Comparison of ENCODE assay signal across 1 cellular context in the genomic region with DNA sequence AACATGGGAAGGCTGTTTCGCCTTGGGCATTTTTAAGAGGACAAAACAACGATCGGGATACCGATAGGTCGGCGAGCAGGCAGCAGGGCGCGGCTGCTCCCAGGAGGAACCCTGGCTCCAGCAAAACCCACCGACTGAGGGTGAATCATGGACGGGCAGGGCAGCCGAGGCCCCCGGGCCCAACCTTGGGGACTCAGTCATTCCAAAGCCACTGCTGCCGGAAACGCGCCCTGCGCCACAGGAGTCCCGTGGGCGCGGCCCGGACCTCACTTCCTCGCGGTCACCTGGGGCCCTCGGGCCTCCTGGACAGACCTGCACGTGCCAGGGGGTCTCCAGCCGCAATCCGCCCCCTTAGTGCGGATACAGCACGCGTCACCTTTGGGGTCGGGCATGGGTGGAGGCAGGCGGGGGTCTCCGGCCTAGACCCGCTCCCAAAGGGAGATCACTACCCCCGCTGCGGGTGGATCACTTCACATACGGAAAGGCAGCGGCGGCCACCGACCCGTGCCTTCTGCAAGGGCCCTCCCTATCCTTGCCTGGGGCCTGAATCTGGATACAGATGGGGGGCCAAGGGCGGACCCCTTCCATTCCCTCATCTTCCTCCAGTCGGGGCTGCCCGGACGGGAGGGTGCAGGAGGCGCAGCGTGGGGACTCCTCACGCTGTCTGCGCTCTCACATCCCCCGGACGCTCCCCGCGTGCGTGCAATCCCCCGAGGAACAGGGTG.
TF ChIP-seq lines count a peak whose summit lies in the region.

No MANE protein-coding gene starts in this region.

TF ChIP-seq in HepG2, 621 proteins besides CTCF, POLR2A, EP300 and RAD21 (continued from another document and continues in another):
- TF ChIP-seq, protein P1, sequence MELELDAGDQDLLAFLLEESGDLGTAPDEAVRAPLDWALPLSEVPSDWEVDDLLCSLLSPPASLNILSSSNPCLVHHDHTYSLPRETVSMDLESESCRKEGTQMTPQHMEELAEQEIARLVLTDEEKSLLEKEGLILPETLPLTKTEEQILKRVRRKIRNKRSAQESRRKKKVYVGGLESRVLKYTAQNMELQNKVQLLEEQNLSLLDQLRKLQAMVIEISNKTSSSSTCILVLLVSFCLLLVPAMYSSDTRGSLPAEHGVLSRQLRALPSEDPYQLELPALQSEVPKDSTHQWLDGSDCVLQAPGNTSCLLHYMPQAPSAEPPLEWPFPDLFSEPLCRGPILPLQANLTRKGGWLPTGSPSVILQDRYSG (CRISPR knock-in tag; IDR thresholded peaks at IDR 0.05), result no peak
- TF ChIP-seq, protein P2, sequence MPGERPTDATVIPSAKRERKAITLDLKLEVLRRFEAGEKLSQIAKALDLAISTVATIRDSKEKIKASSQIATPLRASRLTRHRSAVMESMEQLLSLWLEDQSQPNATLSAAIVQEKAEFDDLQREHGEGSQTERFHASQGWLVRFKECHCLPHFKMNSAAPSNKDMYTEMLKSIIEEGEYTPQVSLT (CRISPR knock-in tag; IDR thresholded peaks at IDR 0.05; ENCODE audit: borderline replicate concordance, low read depth), result no peak
- no peak for TF ChIP-seq NR3C1 (CRISPR knock-in tag; IDR thresholded peaks at IDR 0.05)
- no peak for TF ChIP-seq ZFP41 (CRISPR knock-in tag; IDR thresholded peaks at IDR 0.05; ENCODE audit: borderline replicate concordance)
- TF ChIP-seq TGIF2 (CRISPR knock-in tag; IDR thresholded peaks at IDR 0.05), result peak; percentile 55; the same call in 1 of the 2 replicates
- TF ChIP-seq, protein P3, sequence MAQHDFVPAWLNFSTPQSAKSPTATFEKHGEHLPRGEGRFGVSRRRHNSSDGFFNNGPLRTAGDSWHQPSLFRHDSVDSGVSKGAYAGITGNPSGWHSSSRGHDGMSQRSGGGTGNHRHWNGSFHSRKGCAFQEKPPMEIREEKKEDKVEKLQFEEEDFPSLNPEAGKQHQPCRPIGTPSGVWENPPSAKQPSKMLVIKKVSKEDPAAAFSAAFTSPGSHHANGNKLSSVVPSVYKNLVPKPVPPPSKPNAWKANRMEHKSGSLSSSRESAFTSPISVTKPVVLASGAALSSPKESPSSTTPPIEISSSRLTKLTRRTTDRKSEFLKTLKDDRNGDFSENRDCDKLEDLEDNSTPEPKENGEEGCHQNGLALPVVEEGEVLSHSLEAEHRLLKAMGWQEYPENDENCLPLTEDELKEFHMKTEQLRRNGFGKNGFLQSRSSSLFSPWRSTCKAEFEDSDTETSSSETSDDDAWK (CRISPR knock-in tag; IDR thresholded peaks at IDR 0.05), result no peak
- TF ChIP-seq ZFP1 (CRISPR knock-in tag; IDR thresholded peaks at IDR 0.05), result no peak; the same call in 1 of the 2 replicates
- 0 out of 2 replicates have a peak, but pooled peaks have one; percentile 0 for TF ChIP-seq ZNF879 (CRISPR knock-in tag; IDR thresholded peaks at IDR 0.05)
- TF ChIP-seq, protein P4, sequence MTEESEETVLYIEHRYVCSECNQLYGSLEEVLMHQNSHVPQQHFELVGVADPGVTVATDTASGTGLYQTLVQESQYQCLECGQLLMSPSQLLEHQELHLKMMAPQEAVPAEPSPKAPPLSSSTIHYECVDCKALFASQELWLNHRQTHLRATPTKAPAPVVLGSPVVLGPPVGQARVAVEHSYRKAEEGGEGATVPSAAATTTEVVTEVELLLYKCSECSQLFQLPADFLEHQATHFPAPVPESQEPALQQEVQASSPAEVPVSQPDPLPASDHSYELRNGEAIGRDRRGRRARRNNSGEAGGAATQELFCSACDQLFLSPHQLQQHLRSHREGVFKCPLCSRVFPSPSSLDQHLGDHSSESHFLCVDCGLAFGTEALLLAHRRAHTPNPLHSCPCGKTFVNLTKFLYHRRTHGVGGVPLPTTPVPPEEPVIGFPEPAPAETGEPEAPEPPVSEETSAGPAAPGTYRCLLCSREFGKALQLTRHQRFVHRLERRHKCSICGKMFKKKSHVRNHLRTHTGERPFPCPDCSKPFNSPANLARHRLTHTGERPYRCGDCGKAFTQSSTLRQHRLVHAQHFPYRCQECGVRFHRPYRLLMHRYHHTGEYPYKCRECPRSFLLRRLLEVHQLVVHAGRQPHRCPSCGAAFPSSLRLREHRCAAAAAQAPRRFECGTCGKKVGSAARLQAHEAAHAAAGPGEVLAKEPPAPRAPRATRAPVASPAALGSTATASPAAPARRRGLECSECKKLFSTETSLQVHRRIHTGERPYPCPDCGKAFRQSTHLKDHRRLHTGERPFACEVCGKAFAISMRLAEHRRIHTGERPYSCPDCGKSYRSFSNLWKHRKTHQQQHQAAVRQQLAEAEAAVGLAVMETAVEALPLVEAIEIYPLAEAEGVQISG (CRISPR knock-in tag; IDR thresholded peaks at IDR 0.05), result no peak
- TF ChIP-seq ZNF337 (CRISPR knock-in tag; IDR thresholded peaks at IDR 0.05; ENCODE audit: borderline replicate concordance, low read depth), result no peak
- TF ChIP-seq, protein P5, sequence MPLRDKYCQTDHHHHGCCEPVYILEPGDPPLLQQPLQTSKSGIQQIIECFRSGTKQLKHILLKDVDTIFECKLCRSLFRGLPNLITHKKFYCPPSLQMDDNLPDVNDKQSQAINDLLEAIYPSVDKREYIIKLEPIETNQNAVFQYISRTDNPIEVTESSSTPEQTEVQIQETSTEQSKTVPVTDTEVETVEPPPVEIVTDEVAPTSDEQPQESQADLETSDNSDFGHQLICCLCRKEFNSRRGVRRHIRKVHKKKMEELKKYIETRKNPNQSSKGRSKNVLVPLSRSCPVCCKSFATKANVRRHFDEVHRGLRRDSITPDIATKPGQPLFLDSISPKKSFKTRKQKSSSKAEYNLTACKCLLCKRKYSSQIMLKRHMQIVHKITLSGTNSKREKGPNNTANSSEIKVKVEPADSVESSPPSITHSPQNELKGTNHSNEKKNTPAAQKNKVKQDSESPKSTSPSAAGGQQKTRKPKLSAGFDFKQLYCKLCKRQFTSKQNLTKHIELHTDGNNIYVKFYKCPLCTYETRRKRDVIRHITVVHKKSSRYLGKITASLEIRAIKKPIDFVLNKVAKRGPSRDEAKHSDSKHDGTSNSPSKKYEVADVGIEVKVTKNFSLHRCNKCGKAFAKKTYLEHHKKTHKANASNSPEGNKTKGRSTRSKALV (CRISPR knock-in tag; IDR thresholded peaks at IDR 0.05), result peak; percentile 49; the same call in 1 of the 2 replicates
- TF ChIP-seq, protein P6, sequence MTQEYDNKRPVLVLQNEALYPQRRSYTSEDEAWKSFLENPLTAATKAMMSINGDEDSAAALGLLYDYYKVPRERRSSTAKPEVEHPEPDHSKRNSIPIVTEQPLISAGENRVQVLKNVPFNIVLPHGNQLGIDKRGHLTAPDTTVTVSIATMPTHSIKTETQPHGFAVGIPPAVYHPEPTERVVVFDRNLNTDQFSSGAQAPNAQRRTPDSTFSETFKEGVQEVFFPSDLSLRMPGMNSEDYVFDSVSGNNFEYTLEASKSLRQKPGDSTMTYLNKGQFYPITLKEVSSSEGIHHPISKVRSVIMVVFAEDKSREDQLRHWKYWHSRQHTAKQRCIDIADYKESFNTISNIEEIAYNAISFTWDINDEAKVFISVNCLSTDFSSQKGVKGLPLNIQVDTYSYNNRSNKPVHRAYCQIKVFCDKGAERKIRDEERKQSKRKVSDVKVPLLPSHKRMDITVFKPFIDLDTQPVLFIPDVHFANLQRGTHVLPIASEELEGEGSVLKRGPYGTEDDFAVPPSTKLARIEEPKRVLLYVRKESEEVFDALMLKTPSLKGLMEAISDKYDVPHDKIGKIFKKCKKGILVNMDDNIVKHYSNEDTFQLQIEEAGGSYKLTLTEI (CRISPR knock-in tag; conservative IDR thresholded peaks at IDR 0.05), result no peak
- TF ChIP-seq, protein P7, sequence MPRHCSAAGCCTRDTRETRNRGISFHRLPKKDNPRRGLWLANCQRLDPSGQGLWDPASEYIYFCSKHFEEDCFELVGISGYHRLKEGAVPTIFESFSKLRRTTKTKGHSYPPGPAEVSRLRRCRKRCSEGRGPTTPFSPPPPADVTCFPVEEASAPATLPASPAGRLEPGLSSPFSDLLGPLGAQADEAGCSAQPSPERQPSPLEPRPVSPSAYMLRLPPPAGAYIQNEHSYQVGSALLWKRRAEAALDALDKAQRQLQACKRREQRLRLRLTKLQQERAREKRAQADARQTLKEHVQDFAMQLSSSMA (CRISPR knock-in tag; IDR thresholded peaks at IDR 0.05), result 0 out of 2 replicates have a peak, but pooled peaks have one; percentile 23
- TF ChIP-seq ZNF549 (CRISPR knock-in tag; IDR thresholded peaks at IDR 0.05), result no peak
- 0 out of 2 replicates have a peak, but pooled peaks have one; percentile 84 for TF ChIP-seq ZNF709 (CRISPR knock-in tag; IDR thresholded peaks at IDR 0.05)
- no peak for TF ChIP-seq NR2F6 (IDR thresholded peaks at IDR 0.05)
- no peak for TF ChIP-seq NR2F6 (CRISPR knock-in tag; IDR thresholded peaks at IDR 0.05)
- no peak; the same call in 1 of the 2 replicates for TF ChIP-seq MED13 (CRISPR knock-in tag; IDR thresholded peaks at IDR 0.05)
- no peak for TF ChIP-seq ZNF546 (CRISPR knock-in tag; conservative IDR thresholded peaks at IDR 0.05)
- no peak for TF ChIP-seq TBX3 (IDR thresholded peaks at IDR 0.05; ENCODE audit: borderline replicate concordance)
- 0 out of 2 replicates have a peak, but pooled peaks have one; percentile 9 for TF ChIP-seq ZNF614 (CRISPR knock-in tag; IDR thresholded peaks at IDR 0.05; ENCODE audit: borderline replicate concordance)
- TF ChIP-seq SNRNP70 (IDR thresholded peaks at IDR 0.05; ENCODE audit: low read depth, low read length), result no peak
- TF ChIP-seq MXD4 (CRISPR knock-in tag; IDR thresholded peaks at IDR 0.05), result no peak
- TF ChIP-seq, protein P8, sequence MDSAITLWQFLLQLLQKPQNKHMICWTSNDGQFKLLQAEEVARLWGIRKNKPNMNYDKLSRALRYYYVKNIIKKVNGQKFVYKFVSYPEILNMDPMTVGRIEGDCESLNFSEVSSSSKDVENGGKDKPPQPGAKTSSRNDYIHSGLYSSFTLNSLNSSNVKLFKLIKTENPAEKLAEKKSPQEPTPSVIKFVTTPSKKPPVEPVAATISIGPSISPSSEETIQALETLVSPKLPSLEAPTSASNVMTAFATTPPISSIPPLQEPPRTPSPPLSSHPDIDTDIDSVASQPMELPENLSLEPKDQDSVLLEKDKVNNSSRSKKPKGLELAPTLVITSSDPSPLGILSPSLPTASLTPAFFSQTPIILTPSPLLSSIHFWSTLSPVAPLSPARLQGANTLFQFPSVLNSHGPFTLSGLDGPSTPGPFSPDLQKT (CRISPR knock-in tag; IDR thresholded peaks at IDR 0.05; ENCODE audit: borderline replicate concordance), result no peak
- 0 out of 2 replicates have a peak, but pooled peaks have one; percentile 6 for TF ChIP-seq STAG1 (CRISPR knock-in tag; IDR thresholded peaks at IDR 0.05)
- TF ChIP-seq ZFP37 (CRISPR knock-in tag; IDR thresholded peaks at IDR 0.05; ENCODE audit: borderline replicate concordance), result 0 out of 2 replicates have a peak, but pooled peaks have one; percentile 77
- TF ChIP-seq ZNF282 (IDR thresholded peaks at IDR 0.05; ENCODE audit: partially characterized antibody), result no peak
- TF ChIP-seq PTBP1 (IDR thresholded peaks at IDR 0.05; ENCODE audit: low read depth, low read length, poor library complexity, severe bottlenecking), result no peak
- no peak; the same call in 1 of the 2 replicates for TF ChIP-seq CHCHD3 (CRISPR knock-in tag; IDR thresholded peaks at IDR 0.05)
- TF ChIP-seq, protein P9, sequence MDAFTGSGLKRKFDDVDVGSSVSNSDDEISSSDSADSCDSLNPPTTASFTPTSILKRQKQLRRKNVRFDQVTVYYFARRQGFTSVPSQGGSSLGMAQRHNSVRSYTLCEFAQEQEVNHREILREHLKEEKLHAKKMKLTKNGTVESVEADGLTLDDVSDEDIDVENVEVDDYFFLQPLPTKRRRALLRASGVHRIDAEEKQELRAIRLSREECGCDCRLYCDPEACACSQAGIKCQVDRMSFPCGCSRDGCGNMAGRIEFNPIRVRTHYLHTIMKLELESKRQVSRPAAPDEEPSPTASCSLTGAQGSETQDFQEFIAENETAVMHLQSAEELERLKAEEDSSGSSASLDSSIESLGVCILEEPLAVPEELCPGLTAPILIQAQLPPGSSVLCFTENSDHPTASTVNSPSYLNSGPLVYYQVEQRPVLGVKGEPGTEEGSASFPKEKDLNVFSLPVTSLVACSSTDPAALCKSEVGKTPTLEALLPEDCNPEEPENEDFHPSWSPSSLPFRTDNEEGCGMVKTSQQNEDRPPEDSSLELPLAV (CRISPR knock-in tag; conservative IDR thresholded peaks at IDR 0.05; ENCODE audit: low read depth), result no peak
- no peak for TF ChIP-seq NFE2L2 (IDR thresholded peaks at IDR 0.05; ENCODE audit: low read length)
- no peak for TF ChIP-seq GPN1 (CRISPR knock-in tag; IDR thresholded peaks at IDR 0.05; ENCODE audit: borderline replicate concordance)
- TF ChIP-seq AGO2 (optimal IDR thresholded peaks at IDR 0.05; ENCODE audit: low read depth, low read length), result peak; percentile 85
- no peak for TF ChIP-seq MBNL3 (CRISPR knock-in tag; conservative IDR thresholded peaks at IDR 0.05)
- TF ChIP-seq ZNF331 (CRISPR knock-in tag; IDR thresholded peaks at IDR 0.05), result no peak
- TF ChIP-seq ZFP36L2 (CRISPR knock-in tag; IDR thresholded peaks at IDR 0.05), result no peak
- TF ChIP-seq, protein P10, sequence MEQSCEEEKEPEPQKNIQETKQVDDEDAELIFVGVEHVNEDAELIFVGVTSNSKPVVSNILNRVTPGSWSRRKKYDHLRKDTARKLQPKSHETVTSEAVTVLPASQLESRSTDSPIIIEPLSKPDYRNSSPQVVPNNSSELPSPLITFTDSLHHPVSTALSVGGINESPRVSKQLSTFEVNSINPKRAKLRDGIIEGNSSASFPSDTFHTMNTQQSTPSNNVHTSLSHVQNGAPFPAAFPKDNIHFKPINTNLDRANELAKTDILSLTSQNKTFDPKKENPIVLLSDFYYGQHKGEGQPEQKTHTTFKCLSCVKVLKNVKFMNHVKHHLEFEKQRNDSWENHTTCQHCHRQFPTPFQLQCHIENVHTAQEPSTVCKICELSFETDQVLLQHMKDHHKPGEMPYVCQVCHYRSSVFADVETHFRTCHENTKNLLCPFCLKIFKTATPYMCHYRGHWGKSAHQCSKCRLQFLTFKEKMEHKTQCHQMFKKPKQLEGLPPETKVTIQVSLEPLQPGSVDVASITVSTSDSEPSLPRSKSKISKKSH (CRISPR knock-in tag; IDR thresholded peaks at IDR 0.05; ENCODE audit: borderline replicate concordance), result no peak
- no peak for TF ChIP-seq RFX3 (CRISPR knock-in tag; IDR thresholded peaks at IDR 0.05)
- peak; percentile 69 for TF ChIP-seq YEATS4 (CRISPR knock-in tag; IDR thresholded peaks at IDR 0.05; ENCODE audit: borderline replicate concordance)
- no peak for TF ChIP-seq TARDBP (CRISPR knock-in tag; IDR thresholded peaks at IDR 0.05)
- TF ChIP-seq ZNF564 (CRISPR knock-in tag; IDR thresholded peaks at IDR 0.05), result peak; percentile 59; the same call in 1 of the 2 replicates
- no peak for TF ChIP-seq ZKSCAN1 (IDR thresholded peaks at IDR 0.05; ENCODE audit: low read length)
- TF ChIP-seq SIX4 (CRISPR knock-in tag; IDR thresholded peaks at IDR 0.05), result no peak
- no peak for TF ChIP-seq RELA (CRISPR knock-in tag; IDR thresholded peaks at IDR 0.05)
- 0 out of 2 replicates have a peak, but pooled peaks have one; percentile 43 for TF ChIP-seq ZNF788 (CRISPR knock-in tag; IDR thresholded peaks at IDR 0.05; ENCODE audit: borderline replicate concordance)
- 0 out of 2 replicates have a peak, but pooled peaks have one; percentile 54 for TF ChIP-seq GLI4 (CRISPR knock-in tag; IDR thresholded peaks at IDR 0.05; ENCODE audit: borderline replicate concordance)
- no peak for TF ChIP-seq ZNF296 (CRISPR knock-in tag; conservative IDR thresholded peaks at IDR 0.05)
- TF ChIP-seq CBX1 (IDR thresholded peaks at IDR 0.05; ENCODE audit: low read depth), result no peak
- no peak for TF ChIP-seq ATM (IDR thresholded peaks at IDR 0.05; ENCODE audit: borderline replicate concordance)
- no peak for TF ChIP-seq SRF (IDR thresholded peaks at IDR 0.05; ENCODE audit: low read depth, low read length)
- no peak for TF ChIP-seq MIXL1 (CRISPR knock-in tag; IDR thresholded peaks at IDR 0.05)
- peak; percentile 18; the same call in 1 of the 2 replicates for TF ChIP-seq HIVEP1 (CRISPR knock-in tag; IDR thresholded peaks at IDR 0.05)
- TF ChIP-seq KAT2B (IDR thresholded peaks at IDR 0.05; ENCODE audit: borderline replicate concordance, low read depth, low read length), result no peak
- TF ChIP-seq ZNF543 (CRISPR knock-in tag; IDR thresholded peaks at IDR 0.05), result peak; percentile 55; the same call in 1 of the 2 replicates
